Comparison of ENCODE assay signal across 15 cellular contexts in genomic region chr4:174215936-174216699, GRCh38.
DNase-seq lines count a peak whose midpoint lies in the region; TF ChIP-seq lines count a peak whose summit lies in the region.
"Had no signal": no experiment of that assay in that cellular context is flagged by ENCODE, and none has a peak within 500 bp of the region (broad histone marks: within the 10 kb centered on the region; RNA-seq: fewer than 3 reads in every experiment).

No MANE protein-coding gene starts in this region.

- TF ChIP-seq CTCF in endodermal cell (conservative IDR thresholded peaks at IDR 0.05), result no peak
- no peak for TF ChIP-seq CTCF in neural progenitor cell (IDR thresholded peaks at IDR 0.05)
- TF ChIP-seq CTCF in dorsolateral prefrontal cortex (IDR thresholded peaks at IDR 0.05 in 54 of 56, conservative IDR thresholded peaks at IDR 0.05 in 2 of 56; ENCODE audit: low read depth in 1 of 56, partially characterized antibody in 56 of 56), result no peak

- H3K79me2 ChIP-seq in neural progenitor cell (ENCODE audit: low read depth), result no peaks in the 10 kb centered on the region

- H3K27ac ChIP-seq in endodermal cell (ENCODE audit: low read depth, low read length), result no peak overlapping the region
- H3K27ac ChIP-seq in neural progenitor cell, result no peak overlapping the region
- H3K27ac ChIP-seq in dorsolateral prefrontal cortex, result no peak overlapping the region
- H3K27ac ChIP-seq: upper lobe of right lung had no signal

- peaks cover 3% of the 10 kb centered on the region for H3K4me1 ChIP-seq in endodermal cell (ENCODE audit: control insufficient read depth, insufficient read depth, low read length)
- H3K4me1 ChIP-seq in neural progenitor cell, result peaks cover 23% of the 10 kb centered on the region

- H3K27me3 ChIP-seq in endodermal cell (ENCODE audit: control insufficient read depth, insufficient read depth, low read length, poor library complexity, severe bottlenecking), result peaks cover 100% of the 10 kb centered on the region
- peaks cover 100% of the 10 kb centered on the region for H3K27me3 ChIP-seq in neural progenitor cell
- peaks cover 42 to 99% (median 79%) of the 10 kb centered on the region in 45 donors for H3K27me3 ChIP-seq in dorsolateral prefrontal cortex

- no peak overlapping the region for H3K9ac ChIP-seq in endodermal cell (ENCODE audit: extremely low read depth, low read length, poor library complexity, severe bottlenecking)
- no peak overlapping the region for H3K9ac ChIP-seq in neural progenitor cell

- H3K36me3 Mint-ChIP-seq in endodermal cell (ENCODE audit: low read depth), result no peaks in the 10 kb centered on the region
- H3K36me3 Mint-ChIP-seq in neural progenitor cell, result no peaks in the 10 kb centered on the region

- H3K4me3 ChIP-seq in endodermal cell (ENCODE audit: low read length) (peak overlapping the region; percentile 69), neural progenitor cell (no peak overlapping the region), dorsolateral prefrontal cortex (no peak overlapping the region)
- H3K4me3 ChIP-seq: upper lobe of right lung had no signal

- no peaks in the 10 kb centered on the region for H3K36me3 ChIP-seq in endodermal cell (ENCODE audit: control insufficient read depth, insufficient read depth, low read length)
- no peaks in the 10 kb centered on the region for H3K36me3 ChIP-seq in neural progenitor cell
- H3K36me3 ChIP-seq: upper lobe of right lung had no signal

- H2AFZ ChIP-seq in neural progenitor cell (replicated peaks), result no peak overlapping the region

- intact Hi-C loops in dorsolateral prefrontal cortex (cut with DNase I), result loop anchor here in 1 of 2 donors (10.0 kb wide), 1 partner anchor 691 kb away; no protein-coding TSS in a partner anchor

- peaks cover 53% of the 10 kb centered on the region for H3K4me1 Mint-ChIP-seq in endodermal cell
- H3K4me1 Mint-ChIP-seq in neural progenitor cell, result peaks cover 20% of the 10 kb centered on the region

- H3K27ac Mint-ChIP-seq in endodermal cell, result no peak overlapping the region
- H3K27ac Mint-ChIP-seq in neural progenitor cell, result no peak overlapping the region

- H3K4me2 ChIP-seq in neural progenitor cell, result no peak overlapping the region

- 8 to 14% methylated on average over 2 to 11 of the region's 11 CpGs for WGBS in endodermal cell (ENCODE audit: insufficient coverage in 1 of 2, insufficient read length in 1 of 2), 2 experiments

- no peaks in the 10 kb centered on the region for H3K9me3 ChIP-seq in endodermal cell (ENCODE audit: control insufficient read depth, low read length)
- no peaks in the 10 kb centered on the region for H3K9me3 ChIP-seq in neural progenitor cell (ENCODE audit: low read depth)
- H3K9me3 ChIP-seq: upper lobe of right lung had no signal

- H3K27me3 Mint-ChIP-seq in endodermal cell (ENCODE audit: insufficient read depth), result peaks cover 95% of the 10 kb centered on the region
- peaks cover 86% of the 10 kb centered on the region for H3K27me3 Mint-ChIP-seq in neural progenitor cell (ENCODE audit: insufficient read depth, low read depth)

- H3K9me3 Mint-ChIP-seq in endodermal cell (no peaks in the 10 kb centered on the region), neural progenitor cell (no peaks in the 10 kb centered on the region)

- H4K20me1 ChIP-seq in neural progenitor cell (ENCODE audit: low read depth), result peaks cover 66% of the 10 kb centered on the region

- DNase-seq in NCI-H146 (lab: John Stamatoyannopoulos, UW) (peak; percentile 26), NCI-H146 treated with DMSO at 0.1 percent for 48 hours (lab: John Stamatoyannopoulos, UW; ENCODE audit: unreplicated experiment) (no peak), M059J (ENCODE audit: low read depth) (peak; percentile 35), endodermal cell (peak; percentile 73), neural progenitor cell (ENCODE audit: low spot score) (peak; percentile 61), dorsolateral prefrontal cortex (no peak), ureter (ENCODE audit: low spot score) (no peak)
- DNase-seq in activated effector memory CD4-positive, alpha-beta T cell treated with Interleukin-2 at 50 U/mL for 16 hours, result no peak
- DNase-seq: 8988T; activated naive CD4-positive, alpha-beta T cell treated with anti-CD3 and anti-CD28 coated beads, Interleukin-2, amount 50 U/mL, for 16 hours; NCI-H1417; NCI-H510A treated with DMSO at 0.1 percent for 48 hours; PC-3; stimulated activated CD4-positive, alpha-beta T cell treated with anti-CD3 and anti-CD28 coated beads, Interleukin-4, amount 100 ng/mL, for 24 hours; upper lobe of right lung had no signal

- H3K4me3 Mint-ChIP-seq in endodermal cell (peak overlapping the region; percentile 50), neural progenitor cell (no peak overlapping the region)

- H3F3A ChIP-seq in neural progenitor cell (ENCODE audit: low read depth), result peaks cover 27% of the 10 kb centered on the region

Comparison
In these comparisons a context has a peak if more than half of its experiments do, and no peak if none do; other contexts are left out.
1. DNase-seq: peak in NCI-H146 (single experiment), M059J (single experiment), endodermal cell (single experiment) and neural progenitor cell (single experiment); none in NCI-H146 treated with DMSO at 0.1 percent for 48 hours (single experiment), activated effector memory CD4-positive, alpha-beta T cell treated with Interleukin-2 at 50 U/mL for 16 hours (single experiment), dorsolateral prefrontal cortex (0 of 10) and ureter (single experiment).